In the genomic region with DNA sequence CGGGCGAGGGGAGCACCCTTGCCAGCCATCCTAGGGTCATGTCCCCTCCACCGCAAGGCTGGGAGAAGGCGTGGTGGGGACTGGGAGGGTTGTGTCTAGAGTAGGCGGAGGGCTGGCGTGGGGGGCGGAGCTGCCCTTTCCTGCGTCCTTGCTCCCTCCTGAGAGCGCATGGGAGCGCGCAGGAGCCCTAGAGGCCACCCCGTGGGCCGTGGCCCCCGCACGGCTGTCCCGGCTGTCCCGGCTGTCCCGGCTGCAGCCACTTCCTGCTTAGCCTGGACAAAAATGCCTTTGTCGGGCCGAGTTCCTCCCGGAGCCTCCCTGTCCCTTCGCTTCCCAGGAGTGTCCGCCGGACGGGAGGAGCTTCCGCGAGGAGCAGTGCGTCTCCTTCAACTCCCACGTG, we compare ENCODE assay signal across 12 cellular contexts. TPM values are rescaled to one million over a fixed set of nuclear protein-coding genes. Genes with fewer than 3 reads are reported as not detected.
DNase-seq lines count a peak whose midpoint lies in the region; ATAC-seq, FAIRE-seq and TF ChIP-seq lines count a peak whose summit lies in the region.
"Had no signal": no experiment of that assay in that cellular context is flagged by ENCODE, and none has a peak within 500 bp of the region (broad histone marks: within the 10 kb centered on the region; RNA-seq: fewer than 3 reads in every experiment).

No MANE protein-coding gene starts in this region.

- H3K27me3 ChIP-seq in BLaER1, result peaks cover 26% of the 10 kb centered on the region
- no peaks in the 10 kb centered on the region for H3K27me3 ChIP-seq in body of pancreas
- H3K27me3 ChIP-seq in left ventricle myocardium inferior (ENCODE audit: low read depth), result peaks cover 6% of the 10 kb centered on the region
- peaks cover 4% of the 10 kb centered on the region for H3K27me3 ChIP-seq in osteoblast (ENCODE audit: insufficient read depth, low read length)

- TF ChIP-seq POLR2A in body of pancreas (IDR thresholded peaks at IDR 0.05), result no peak

- H3K27ac ChIP-seq in BLaER1 (peak overlapping the region; percentile 26; the same call in 1 of the 2 replicates), body of pancreas (peak overlapping the region in 2 of 4 donors; percentile 35 to 58), left ventricle myocardium inferior (replicated peaks) (peak overlapping the region; percentile 85), osteoblast (ENCODE audit: low read depth, low read length) (no peak overlapping the region), RWPE1 (no peak overlapping the region)

- no peak for FAIRE-seq in D721Med (lab: Jason Lieb, UNC)

- H2AFZ ChIP-seq in osteoblast (ENCODE audit: low read length), result no peak overlapping the region

- DNase-seq in body of pancreas (peak in 2 of 4 donors; percentile 44 to 47), left ventricle myocardium inferior (peak; percentile 78), osteoblast (ENCODE audit: insufficient read length, low spot score, missing footprints) (no peak), RWPE1 (ENCODE audit: low spot score) (no peak), D721Med (ENCODE audit: insufficient read length, low spot score) (no peak)
- no peak for DNase-seq in activated effector memory CD4-positive, alpha-beta T cell treated with Interleukin-2 at 50 U/mL for 16 hours
- DNase-seq in stimulated activated CD4-positive, alpha-beta T cell treated with anti-CD3 and anti-CD28 coated beads, Interleukin-4, amount 100 ng/mL, for 1 hour, result no peak
- DNase-seq: NCI-H146; stimulated activated CD4-positive, alpha-beta T cell treated with anti-CD3 and anti-CD28 coated beads, Interleukin-15, amount 100 ng/mL, for 24 hours; stimulated activated naive CD8-positive, alpha-beta T cell treated with anti-CD3 and anti-CD28 coated beads, Interleukin-15, amount 100 ng/mL, for 72 hours had no signal

- H3K36me3 ChIP-seq in BLaER1, result no peaks in the 10 kb centered on the region
- no peaks in the 10 kb centered on the region for H3K36me3 ChIP-seq in body of pancreas (replicated peaks in 1 of 2; ENCODE audit: insufficient read depth in 1 of 2, low read depth in 2 of 2)
- no peaks in the 10 kb centered on the region for H3K36me3 ChIP-seq in left ventricle myocardium inferior
- no peaks in the 10 kb centered on the region for H3K36me3 ChIP-seq in osteoblast (ENCODE audit: insufficient read depth, low read length)

- intact Hi-C loops in body of pancreas (cut with DNase I), result loop anchor here (10.0 kb wide), 1 partner anchor 465 kb away; no protein-coding TSS in a partner anchor
- intact Hi-C loops in left ventricle myocardium inferior (cut with micrococcal nuclease), result loop anchor here (10.0 kb wide), 1 partner anchor 185 kb away; no protein-coding TSS in a partner anchor

- POLR2A ChIA-PET in RWPE1 (lab: Yijun Ruan, JAX; ENCODE audit: low non-redundant PET), result no interaction called here

- peak overlapping the region; percentile 89 for H3K4me2 ChIP-seq in BLaER1
- peak overlapping the region; percentile 32 for H3K4me2 ChIP-seq in osteoblast (ENCODE audit: insufficient read depth, low read length)

- CTCF ChIA-PET in RWPE1 (lab: Yijun Ruan, JAX), result interaction anchor here (0.5 kb wide), 1 partner anchor 115 kb away, joined by 3 read pairs; no protein-coding TSS in a partner anchor

- 36% methylated on average over 13 of the region's 29 CpGs; no CpG with 5 or more reads in 1 of the 2 donors for WGBS in body of pancreas, 2 donors

- no peaks in the 10 kb centered on the region for H4K20me1 ChIP-seq in BLaER1
- no peaks in the 10 kb centered on the region for H4K20me1 ChIP-seq in osteoblast (ENCODE audit: insufficient read depth, low read length)

- no peak overlapping the region; the same call in 1 of the 2 replicates for H3K9ac ChIP-seq in BLaER1

- TF ChIP-seq CTCF in body of pancreas (IDR thresholded peaks at IDR 0.05), result no peak
- TF ChIP-seq CTCF in left ventricle myocardium inferior (IDR thresholded peaks at IDR 0.05; ENCODE audit: borderline replicate concordance), result no peak
- TF ChIP-seq CTCF in osteoblast (IDR thresholded peaks at IDR 0.05; ENCODE audit: extremely low read depth, low read depth, low read length), result no peak
- no peak for TF ChIP-seq CTCF in RWPE1 (conservative IDR thresholded peaks at IDR 0.05; ENCODE audit: low read depth)
- no peak for TF ChIP-seq CTCF in D721Med (IDR thresholded peaks at IDR 0.05; ENCODE audit: insufficient read depth, missing control alignments)

- H3K4me3 ChIP-seq in BLaER1, result peak overlapping the region; percentile 22; the same call in 1 of the 2 replicates
- H3K4me3 ChIP-seq in body of pancreas, result no peak overlapping the region
- peak overlapping the region; percentile 57 for H3K4me3 ChIP-seq in left ventricle myocardium inferior
- H3K4me3 ChIP-seq in osteoblast (ENCODE audit: insufficient read depth, low read length), result no peak overlapping the region

- H3K9me3 ChIP-seq in BLaER1 (no peaks in the 10 kb centered on the region), body of pancreas (no peaks in the 10 kb centered on the region), left ventricle myocardium inferior (replicated peaks) (no peaks in the 10 kb centered on the region), osteoblast (ENCODE audit: low read depth, low read length) (no peaks in the 10 kb centered on the region)

- H3K4me1 ChIP-seq in BLaER1 (peaks cover 74% of the 10 kb centered on the region), body of pancreas (peaks cover 13% of the 10 kb centered on the region), left ventricle myocardium inferior (peaks cover 71% of the 10 kb centered on the region), osteoblast (ENCODE audit: insufficient read depth, low read length) (no peaks in the 10 kb centered on the region)

- ATAC-seq in body of pancreas, result peak; percentile 24
- ATAC-seq: stimulated activated naive CD8-positive, alpha-beta T cell treated with anti-CD3 and anti-CD28 coated beads, Interleukin-15, amount 100 ng/mL, for 72 hours had no signal

- no peaks in the 10 kb centered on the region for H3K79me2 ChIP-seq in osteoblast (ENCODE audit: insufficient read depth, low read length)

RNA-seq across cellular contexts. Expression of a gene that starts 4.9 kb away (rescaled TPM):
- total RNA-seq in body of pancreas (10 to 100 TPM in 1 of 2 donors, 1 to 10 TPM in 1; 4.2 to 21.8 TPM), left ventricle myocardium inferior (6.0 TPM), osteoblast (under 0.01 and 0.29 TPM in 2 replicates)

RNA-seq across cellular contexts. Expression of a gene that starts 14.7 kb away (rescaled TPM):
- total RNA-seq in body of pancreas (not detected), left ventricle myocardium inferior (not detected), osteoblast (not detected in 2 replicates)
- total RNA-seq: mononuclear cell had no signal

Comparison
In these comparisons a context has a peak if more than half of its experiments do, and no peak if none do; other contexts are left out.
1. H3K27ac ChIP-seq: peak in BLaER1 (single experiment) and left ventricle myocardium inferior (single experiment); none in osteoblast (single experiment) and RWPE1 (single experiment).
2. H3K4me3 ChIP-seq: peak in BLaER1 (single experiment) and left ventricle myocardium inferior (single experiment); none in body of pancreas (0 of 2) and osteoblast (single experiment).